Comparison of ENCODE assay signal across 23 cellular contexts in the genomic region with DNA sequence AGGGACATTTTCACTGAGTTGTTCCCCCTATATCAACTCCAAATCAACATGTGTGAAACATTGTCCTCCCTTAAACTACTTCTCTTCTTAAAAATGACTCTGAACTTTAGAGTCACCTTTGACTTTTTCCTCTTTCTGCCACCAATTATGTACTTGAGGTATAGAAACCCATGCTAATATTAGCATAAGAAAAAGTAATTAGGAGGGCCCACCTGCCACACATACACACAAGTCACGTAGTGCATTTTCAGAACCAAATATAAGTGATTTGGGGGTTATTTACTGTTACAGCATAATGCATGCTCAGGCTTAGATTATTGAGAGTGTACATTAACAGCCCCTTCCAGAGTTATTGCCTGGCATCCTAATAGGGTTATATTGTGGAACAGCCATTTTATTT.
"Had no signal": no experiment of that assay in that cellular context is flagged by ENCODE, and none has a peak within 500 bp of the region (broad histone marks: within the 10 kb centered on the region; RNA-seq: fewer than 3 reads in every experiment).

No MANE protein-coding gene starts in this region.

- H3K4me1 ChIP-seq: SJSA1 had no signal

- H3K36me3 ChIP-seq: SJSA1 had no signal

- DNase-seq: IMR-90, Karpas-422, KG1, MM.1S, NCI-H1092 treated with DMSO at 0.1 percent for 48 hours, NCI-H1436, NCI-H1694 treated with DMSO at 0.1 percent for 48 hours, NCI-H1930, NCI-H2081, NCI-H2171, NCI-H226, NCI-H446, NCI-H510A, NCI-H524 treated with DMSO at 0.1 percent for 48 hours, NCI-H69, Right ventricle myocardium superior, RPMI8226, SIG-M5 had no signal

- H3K9me3 ChIP-seq: SJSA1 had no signal

- FAIRE-seq: HepG2, HTR-8/SVneo, RCC 7860 had no signal

- H3K27ac ChIP-seq: SJSA1, SK-N-MC had no signal

- H3K4me3 ChIP-seq: SJSA1, SK-N-MC had no signal

- H3K27me3 ChIP-seq: SJSA1 had no signal
